ENCODE assay signal across 32 cellular contexts in genomic region chr17:68937890-68938514, GRCh38. TPM values are rescaled to one million over a fixed set of nuclear protein-coding genes. Genes with fewer than 3 reads are reported as not detected.
"Had no signal": no experiment of that assay in that cellular context is flagged by ENCODE, and none has a peak within 500 bp of the region (broad histone marks: within the 10 kb centered on the region; RNA-seq: fewer than 3 reads in every experiment).

No MANE protein-coding gene starts in this region.

- H3K27me3 ChIP-seq: adrenal gland, body of pancreas, esophagus squamous epithelium, gastroesophageal sphincter had no signal

- ATAC-seq: activated CD4-positive, CD25-positive, alpha-beta regulatory T cell treated with anti-CD3 and anti-CD28 coated beads, Interleukin-2, amount 50 U/mL, for 24 hours; activated CD8-positive, alpha-beta T cell treated with anti-CD3 and anti-CD28 coated beads for 36 hours; activated naive CD8-positive, alpha-beta T cell treated with anti-CD3 and anti-CD28 coated beads, Interleukin-2, amount 50 U/mL, for 24 hours; activated T-cell treated with anti-CD3 and anti-CD28 coated beads, Interleukin-2, amount 50 U/mL, for 4 hours; activated T-helper 17 cell treated with anti-CD3 and anti-CD28 coated beads, Interleukin-2, amount 50 U/mL, for 72 hours; body of pancreas; effector memory CD8-positive, alpha-beta T cell; gastroesophageal sphincter; T-helper 17 cell had no signal

- H3K4me1 ChIP-seq: body of pancreas, esophagus squamous epithelium, gastroesophageal sphincter had no signal

- H3K4me3 Mint-ChIP-seq: activated B cell treated with CpG ODN at 0.5 μM for 24 hours; activated CD8-positive, alpha-beta T cell treated with anti-CD3 and anti-CD28 coated beads for 36 hours; activated naive CD8-positive, alpha-beta T cell treated with anti-CD3 and anti-CD28 coated beads for 36 hours; activated naive CD8-positive, alpha-beta T cell treated with anti-CD3 and anti-CD28 coated beads, Interleukin-2, amount 50 U/mL, for 24 hours; activated T-cell treated with anti-CD3 and anti-CD28 coated beads, Interleukin-2, amount 50 U/mL, for 4 hours; activated T-helper 17 cell treated with anti-CD3 and anti-CD28 coated beads, Interleukin-2, amount 50 U/mL, for 72 hours; effector memory CD8-positive, alpha-beta T cell; T-helper 17 cell; T-helper 2 cell treated with Interferon-gamma antibody and Interleukin-4, amounts not matched to agents 5 μg/mL and 100 μg/mL, for 36 hours had no signal

- DNase-seq: activated B cell treated with CpG ODN at 0.5 μM for 24 hours; activated CD4-positive, alpha-beta T cell treated with anti-CD3 and anti-CD28 coated beads for 48 hours; activated CD4-positive, alpha-beta T cell treated with anti-CD3 and anti-CD28 coated beads, Interleukin-2, amount 50 U/mL, for 1 hour; activated CD4-positive, alpha-beta T cell treated with anti-CD3 and anti-CD28 coated beads, Interleukin-2, amount 50 U/mL, for 48 hours; activated CD8-positive, alpha-beta memory T cell treated with anti-CD3 and anti-CD28 coated beads for 24 hours; activated CD8-positive, alpha-beta T cell treated with anti-CD3 and anti-CD28 coated beads for 36 hours; activated effector memory CD4-positive, alpha-beta T cell treated with Interleukin-2 at 50 U/mL for 16 hours; activated gamma-delta T cell treated with Interleukin-2 at 50 U/mL for 16 hours; activated naive CD4-positive, alpha-beta T cell treated with anti-CD3 and anti-CD28 coated beads, Interleukin-2, amount 50 U/mL, for 16 hours; activated naive CD4-positive, alpha-beta T cell treated with Interleukin-2 at 50 U/mL for 16 hours; activated naive CD8-positive, alpha-beta T cell treated with anti-CD3 and anti-CD28 coated beads for 36 hours; activated naive CD8-positive, alpha-beta T cell treated with anti-CD3 and anti-CD28 coated beads, Interleukin-2, amount 50 U/mL, for 24 hours; activated T-cell treated with anti-CD3 and anti-CD28 coated beads, Interleukin-2, amount 50 U/mL, for 4 hours; adrenal gland; amygdala; aorta; body of pancreas; caudate nucleus; cortex of kidney; dermis blood vessel endothelial cell; effector CD4-positive, alpha-beta T cell; effector memory CD8-positive, alpha-beta T cell; esophagus squamous epithelium; foreskin melanocyte; T-helper 1 cell; T-helper 17 cell; T1000; WERI-Rb-1 had no signal

- H3K27ac ChIP-seq: adrenal gland, body of pancreas, esophagus squamous epithelium, gastroesophageal sphincter, WERI-Rb-1 had no signal

- H3K27ac Mint-ChIP-seq: activated B cell treated with CpG ODN at 0.5 μM for 24 hours; activated CD8-positive, alpha-beta T cell treated with anti-CD3 and anti-CD28 coated beads for 36 hours; activated naive CD8-positive, alpha-beta T cell treated with anti-CD3 and anti-CD28 coated beads for 36 hours; activated naive CD8-positive, alpha-beta T cell treated with anti-CD3 and anti-CD28 coated beads, Interleukin-2, amount 50 U/mL, for 24 hours; activated T-helper 17 cell treated with anti-CD3 and anti-CD28 coated beads, Interleukin-2, amount 50 U/mL, for 72 hours; effector memory CD8-positive, alpha-beta T cell; T-helper 17 cell; T-helper 2 cell treated with Interferon-gamma antibody and Interleukin-4, amounts not matched to agents 5 μg/mL and 100 μg/mL, for 36 hours had no signal

- H3K4me3 ChIP-seq: adrenal gland, body of pancreas, esophagus squamous epithelium, gastroesophageal sphincter had no signal

- H3K36me3 ChIP-seq: esophagus squamous epithelium, WERI-Rb-1 had no signal

- H3K27me3 Mint-ChIP-seq: activated naive CD8-positive, alpha-beta T cell treated with anti-CD3 and anti-CD28 coated beads for 36 hours; activated naive CD8-positive, alpha-beta T cell treated with anti-CD3 and anti-CD28 coated beads, Interleukin-2, amount 50 U/mL, for 24 hours had no signal

- H3K4me1 Mint-ChIP-seq: activated B cell treated with CpG ODN at 0.5 μM for 24 hours; activated naive CD8-positive, alpha-beta T cell treated with anti-CD3 and anti-CD28 coated beads for 36 hours; activated naive CD8-positive, alpha-beta T cell treated with anti-CD3 and anti-CD28 coated beads, Interleukin-2, amount 50 U/mL, for 24 hours; activated T-helper 17 cell treated with anti-CD3 and anti-CD28 coated beads, Interleukin-2, amount 50 U/mL, for 72 hours; T-helper 17 cell had no signal

- H3K36me3 Mint-ChIP-seq: activated naive CD8-positive, alpha-beta T cell treated with anti-CD3 and anti-CD28 coated beads for 36 hours had no signal

- H3K9me3 Mint-ChIP-seq: activated B cell treated with CpG ODN at 0.5 μM for 24 hours; activated CD8-positive, alpha-beta T cell treated with anti-CD3 and anti-CD28 coated beads for 36 hours; activated naive CD8-positive, alpha-beta T cell treated with anti-CD3 and anti-CD28 coated beads for 36 hours; activated naive CD8-positive, alpha-beta T cell treated with anti-CD3 and anti-CD28 coated beads, Interleukin-2, amount 50 U/mL, for 24 hours; activated T-cell treated with anti-CD3 and anti-CD28 coated beads, Interleukin-2, amount 50 U/mL, for 4 hours; activated T-helper 17 cell treated with anti-CD3 and anti-CD28 coated beads, Interleukin-2, amount 50 U/mL, for 72 hours; effector memory CD8-positive, alpha-beta T cell; T-helper 2 cell treated with Interferon-gamma antibody and Interleukin-4, amounts not matched to agents 5 μg/mL and 100 μg/mL, for 36 hours had no signal

- H3K9me3 ChIP-seq: adrenal gland, body of pancreas, esophagus squamous epithelium, gastroesophageal sphincter had no signal

RNA-seq across cellular contexts. Expression of gene ABCA8, which starts 17.2 kb away (rescaled TPM):
- total RNA-seq: activated B cell treated with CpG ODN at 0.5 μM for 24 hours; activated CD8-positive, alpha-beta T cell treated with anti-CD3 and anti-CD28 coated beads for 36 hours; activated naive CD8-positive, alpha-beta T cell treated with anti-CD3 and anti-CD28 coated beads for 36 hours; activated T-helper 17 cell treated with anti-CD3 and anti-CD28 coated beads, Interleukin-2, amount 50 U/mL, for 72 hours; T-helper 17 cell had no signal
